27 cellular contexts compared by ENCODE assay signal in genomic region chr3:72383896-72384295, GRCh38.
DNase-seq lines count a peak whose midpoint lies in the region; ATAC-seq and TF ChIP-seq lines count a peak whose summit lies in the region.
"Had no signal": no experiment of that assay in that cellular context is flagged by ENCODE, and none has a peak within 500 bp of the region (broad histone marks: within the 10 kb centered on the region; RNA-seq: fewer than 3 reads in every experiment).

No MANE protein-coding gene starts in this region.

- no peak overlapping the region for H3K4me3 ChIP-seq in CD8-positive, alpha-beta memory T cell (ENCODE audit: low read length)
- no peak overlapping the region for H3K4me3 ChIP-seq in GM23338
- H3K4me3 ChIP-seq: esophagus squamous epithelium, heart right ventricle, pancreas, upper lobe of right lung had no signal

- ATAC-seq in GM23338 (no peak), HG02870 (IDR thresholded peaks at IDR 0.05; ENCODE audit: unreplicated experiment) (no peak)
- ATAC-seq: heart right ventricle; pancreas; stimulated activated memory B cell treated with anti-CD40 and anti-IgM and Interleukin-4, amounts not matched to agents 10 μg/mL and 1 μg/mL and 100 μg/mL, for 72 hours had no signal

- peaks cover 37% of the 10 kb centered on the region for H3K4me1 ChIP-seq in CD8-positive, alpha-beta memory T cell (ENCODE audit: insufficient read depth, low read length)
- H3K4me1 ChIP-seq in GM23338 (ENCODE audit: insufficient read depth) = peaks cover 100% of the 10 kb centered on the region
- H3K4me1 ChIP-seq: pancreas, upper lobe of right lung had no signal

- H3F3A ChIP-seq in GM23338 (replicated peaks; ENCODE audit: low read depth) = no peaks in the 10 kb centered on the region

- H3K9me3 ChIP-seq in CD8-positive, alpha-beta memory T cell (ENCODE audit: low read length) = no peaks in the 10 kb centered on the region
- H3K9me3 ChIP-seq: esophagus squamous epithelium, heart right ventricle, pancreas, SK-N-SH, upper lobe of right lung had no signal

- POLR2A ChIA-PET in CD8-positive, alpha-beta memory T cell (lab: Charles Lee) = no interaction called here

- H3K79me2 ChIP-seq in GM23338 (replicated peaks; ENCODE audit: insufficient read depth) = peaks cover 100% of the 10 kb centered on the region

- H3K36me3 Mint-ChIP-seq in CD8-positive, alpha-beta memory T cell = peaks cover 0 to 8% (median 0%) of the 10 kb centered on the region in 3 donors
- H3K36me3 Mint-ChIP-seq in GM23338 (ENCODE audit: low read depth) (peaks cover 5% of the 10 kb centered on the region), mesothelial cell of epicardium (no peaks in the 10 kb centered on the region), immature natural killer cell (peaks cover 0 to 4% (median under 1%) of the 10 kb centered on the region in 3 donors)

- H3K4me3 Mint-ChIP-seq in CD8-positive, alpha-beta memory T cell = no peak overlapping the region
- H3K4me3 Mint-ChIP-seq in GM23338 = no peak overlapping the region
- H3K4me3 Mint-ChIP-seq in mesothelial cell of epicardium = no peak overlapping the region
- peak overlapping the region in 1 of 5 donors; percentile 11 for H3K4me3 Mint-ChIP-seq in immature natural killer cell
- H3K4me3 Mint-ChIP-seq: activated naive CD8-positive, alpha-beta T cell treated with anti-CD3 and anti-CD28 coated beads, Interleukin-2, amount 10 ng/mL, durations not matched to agents 7 days and 5 days; central memory CD8-positive, alpha-beta T cell; dendritic cell treated with granulocyte-macrophage colony-stimulating factor and Interleukin-4, amounts not matched to agents 40 ng/mL and 50 ng/mL, for 4 days; endodermal cell; stimulated activated memory B cell treated with anti-CD40 and anti-IgM and Interleukin-4, amounts not matched to agents 10 μg/mL and 1 μg/mL and 100 μg/mL, for 72 hours had no signal

- H3K27ac ChIP-seq in CD8-positive, alpha-beta memory T cell (ENCODE audit: low read depth, low read length) = no peak overlapping the region
- H3K27ac ChIP-seq in GM23338 (ENCODE audit: low read depth) (no peak overlapping the region), angular gyrus (ENCODE audit: low read depth, low read length) (peak overlapping the region; percentile 29)
- H3K27ac ChIP-seq: esophagus squamous epithelium, heart right ventricle, pancreas, upper lobe of right lung had no signal

- peak overlapping the region in 6 of 8 donors; percentile 6 to 83 (median 48) for H3K27ac Mint-ChIP-seq in CD8-positive, alpha-beta memory T cell
- H3K27ac Mint-ChIP-seq in GM23338 = peak overlapping the region; percentile 72; the same call in 1 of the 2 replicates
- peak overlapping the region; percentile 23 for H3K27ac Mint-ChIP-seq in mesothelial cell of epicardium
- H3K27ac Mint-ChIP-seq in immature natural killer cell = peak overlapping the region in 1 of 6 donors; percentile 0
- H3K27ac Mint-ChIP-seq: activated naive CD8-positive, alpha-beta T cell treated with anti-CD3 and anti-CD28 coated beads, Interleukin-2, amount 10 ng/mL, durations not matched to agents 7 days and 5 days; dendritic cell treated with granulocyte-macrophage colony-stimulating factor and Interleukin-4, amounts not matched to agents 40 ng/mL and 50 ng/mL, for 4 days; endodermal cell; stimulated activated memory B cell treated with anti-CD40 and anti-IgM and Interleukin-4, amounts not matched to agents 10 μg/mL and 1 μg/mL and 100 μg/mL, for 72 hours had no signal

- peaks cover under 1 to 58% (median 7%) of the 10 kb centered on the region in 3 donors for H3K4me1 Mint-ChIP-seq in CD8-positive, alpha-beta memory T cell
- H3K4me1 Mint-ChIP-seq in GM23338 (peaks cover 94% of the 10 kb centered on the region), mesothelial cell of epicardium (peaks cover 30% of the 10 kb centered on the region), immature natural killer cell (peaks cover 77 to 99% of the 10 kb centered on the region in 2 donors)

- no peaks in the 10 kb centered on the region for H3K27me3 Mint-ChIP-seq in CD8-positive, alpha-beta memory T cell
- H3K27me3 Mint-ChIP-seq in GM23338 (ENCODE audit: insufficient read depth, low read depth, poor library complexity) = no peaks in the 10 kb centered on the region
- no peaks in the 10 kb centered on the region for H3K27me3 Mint-ChIP-seq in mesothelial cell of epicardium (ENCODE audit: low read depth)
- H3K27me3 Mint-ChIP-seq in immature natural killer cell (ENCODE audit: low read depth in 3 of 3) = peaks cover 0 to 2% (median 0%) of the 10 kb centered on the region in 3 donors
- H3K27me3 Mint-ChIP-seq: activated naive CD8-positive, alpha-beta T cell treated with anti-CD3 and anti-CD28 coated beads, Interleukin-2, amount 10 ng/mL, durations not matched to agents 7 days and 5 days; central memory CD8-positive, alpha-beta T cell; dendritic cell treated with granulocyte-macrophage colony-stimulating factor and Interleukin-4, amounts not matched to agents 40 ng/mL and 50 ng/mL, for 4 days; stimulated activated memory B cell treated with anti-CD40 and anti-IgM and Interleukin-4, amounts not matched to agents 10 μg/mL and 1 μg/mL and 100 μg/mL, for 72 hours had no signal

- H3K4me2 ChIP-seq in GM23338 = peak overlapping the region; percentile 58; the same call in 1 of the 2 replicates
- H3K4me2 ChIP-seq: SK-N-SH had no signal

- H3K36me3 ChIP-seq in CD8-positive, alpha-beta memory T cell (ENCODE audit: insufficient read depth, low read length) = no peaks in the 10 kb centered on the region
- H3K36me3 ChIP-seq in GM23338 (ENCODE audit: insufficient read depth) = no peaks in the 10 kb centered on the region
- H3K36me3 ChIP-seq: pancreas had no signal

- no peak for DNase-seq in CD8-positive, alpha-beta memory T cell
- DNase-seq in GM23338 (ENCODE audit: low spot score) (no peak), mesothelial cell of epicardium (ENCODE audit: low spot score in 2 of 2, unreplicated experiment in 2 of 2) (no peak), immature natural killer cell (no peak), NCI-H748 (lab: John Stamatoyannopoulos, UW; ENCODE audit: unreplicated experiment) (no peak)
- DNase-seq in stimulated activated CD4-positive, alpha-beta T cell treated with anti-CD3 and anti-CD28 coated beads, Interleukin-4, amount 100 ng/mL, for 4 hours = no peak
- DNase-seq: activated CD4-positive, alpha-beta T cell treated with anti-CD3 and anti-CD28 coated beads, Interleukin-2, amount 50 U/mL, for 48 hours; activated naive CD8-positive, alpha-beta T cell treated with anti-CD3 and anti-CD28 coated beads, Interleukin-2, amount 10 ng/mL, durations not matched to agents 7 days and 5 days; DMS53; endodermal cell; esophagus squamous epithelium; foreskin melanocyte; HCEC 1CT; heart right ventricle; NCI-H1092; NCI-H1694 treated with DMSO at 0.1 percent for 48 hours; NCI-H446 treated with DMSO at 0.1 percent for 48 hours; NCI-H82; pancreas; SK-N-SH; stimulated activated CD4-positive, alpha-beta T cell treated with anti-CD3 and anti-CD28 coated beads, Interleukin-15, amount 100 ng/mL, for 24 hours; upper lobe of right lung had no signal

- no peaks in the 10 kb centered on the region for H3K9me2 ChIP-seq in GM23338 (ENCODE audit: insufficient read depth)
- H3K9me2 ChIP-seq: SK-N-SH had no signal

- no peaks in the 10 kb centered on the region for H3K27me3 ChIP-seq in CD8-positive, alpha-beta memory T cell (ENCODE audit: insufficient read depth, low read length, poor library complexity, severe bottlenecking)
- H3K27me3 ChIP-seq in GM23338 (ENCODE audit: insufficient read depth) = no peaks in the 10 kb centered on the region
- H3K27me3 ChIP-seq: esophagus squamous epithelium, heart right ventricle, pancreas, upper lobe of right lung had no signal

- CTCF ChIA-PET in CD8-positive, alpha-beta memory T cell (lab: Charles Lee) = no interaction called here

- H4K20me1 ChIP-seq in GM23338 (replicated peaks; ENCODE audit: insufficient read depth) = peaks cover 38% of the 10 kb centered on the region

- no peak for TF ChIP-seq CTCF in GM23338 (conservative IDR thresholded peaks at IDR 0.05; ENCODE audit: low read depth in 2 of 2)
- TF ChIP-seq CTCF in mesothelial cell of epicardium (IDR thresholded peaks at IDR 0.05; ENCODE audit: unreplicated experiment) = no peak

- no peaks in the 10 kb centered on the region for H3K9me3 Mint-ChIP-seq in CD8-positive, alpha-beta memory T cell
- no peaks in the 10 kb centered on the region for H3K9me3 Mint-ChIP-seq in GM23338
- no peaks in the 10 kb centered on the region for H3K9me3 Mint-ChIP-seq in mesothelial cell of epicardium
- H3K9me3 Mint-ChIP-seq in immature natural killer cell = no peaks in the 10 kb centered on the region
- H3K9me3 Mint-ChIP-seq: activated naive CD8-positive, alpha-beta T cell treated with anti-CD3 and anti-CD28 coated beads, Interleukin-2, amount 10 ng/mL, durations not matched to agents 7 days and 5 days; central memory CD8-positive, alpha-beta T cell; dendritic cell treated with granulocyte-macrophage colony-stimulating factor and Interleukin-4, amounts not matched to agents 40 ng/mL and 50 ng/mL, for 4 days; endodermal cell; stimulated activated memory B cell treated with anti-CD40 and anti-IgM and Interleukin-4, amounts not matched to agents 10 μg/mL and 1 μg/mL and 100 μg/mL, for 72 hours had no signal

- H2AFZ ChIP-seq in GM23338 = no peak overlapping the region

TF ChIP-seq in GM23338, 12 proteins besides CTCF, POLR2A, EP300 and RAD21:
- no peak for TF ChIP-seq EZH2 (IDR thresholded peaks at IDR 0.05; ENCODE audit: low read depth, unreplicated experiment)
- TF ChIP-seq NANOG (IDR thresholded peaks at IDR 0.05; ENCODE audit: borderline replicate concordance) = no peak
- no peak for TF ChIP-seq ETS1 (IDR thresholded peaks at IDR 0.05)
- TF ChIP-seq ZNF114 (CRISPR knock-in tag; IDR thresholded peaks at IDR 0.05) = no peak
